ENCODE assay signal across 8 cellular contexts in genomic region chr10:60964257-60965235, GRCh38. TPM values are rescaled to one million over a fixed set of nuclear protein-coding genes. Genes with fewer than 3 reads are reported as not detected.
DNase-seq lines count a peak whose midpoint lies in the region; ATAC-seq and TF ChIP-seq lines count a peak whose summit lies in the region.

No MANE protein-coding gene starts in this region.

- H3K36me3 ChIP-seq in colonic mucosa = no peaks in the 10 kb centered on the region

- H3K4me3 ChIP-seq in NB4 (ENCODE audit: low read depth, low read length) (no peak overlapping the region), colonic mucosa (no peak overlapping the region)

- H3K27ac ChIP-seq in colonic mucosa = peak overlapping the region; percentile 10

- intact Hi-C loops in colonic mucosa (cut with DNase I) (loop anchor here (2.0 to 5.0 kb wide), 3 partner anchors 82 to 318 kb away; no protein-coding TSS in a partner anchor), left colon (cut with DNase I, micrococcal nuclease) (loop anchor here in 1 of 2 donors (5.0 to 10.0 kb wide), 3 partner anchors 80 to 310 kb away; no protein-coding TSS in a partner anchor)

- ATAC-seq in GM21360 (IDR thresholded peaks at IDR 0.05; ENCODE audit: unreplicated experiment) (peak; percentile 73), left colon (peak; percentile 79), HG03139 (IDR thresholded peaks at IDR 0.05; ENCODE audit: unreplicated experiment) (no peak)

- H3K4me1 ChIP-seq in colonic mucosa = no peaks in the 10 kb centered on the region

- peak; percentile 82 for DNase-seq in D341Med (ENCODE audit: low spot score)
- DNase-seq in NB4 (ENCODE audit: low read depth) = peak; percentile 61
- peak; percentile 7 for DNase-seq in T1000 (lab: John Stamatoyannopoulos, UW)
- peak; percentile 75 for DNase-seq in colonic mucosa
- peak; percentile 48 to 59 for DNase-seq in left colon
- peak; percentile 41 to 44 for DNase-seq in stimulated activated CD4-positive, alpha-beta T cell treated with anti-CD3 and anti-CD28 coated beads, Interleukin-2, amount 100 ng/mL, for 24 hours

- no peaks in the 10 kb centered on the region for H3K27me3 ChIP-seq in colonic mucosa

- H3K9me3 ChIP-seq in colonic mucosa = no peaks in the 10 kb centered on the region

- no peak overlapping the region for H3K9ac ChIP-seq in colonic mucosa (ENCODE audit: low read depth in 2 of 2, low read length in 2 of 2)

- TF ChIP-seq CTCF in NB4 (IDR thresholded peaks at IDR 0.05; ENCODE audit: low read depth, low read length) = peak; percentile 81
- peak; percentile 78 for TF ChIP-seq CTCF in colonic mucosa (IDR thresholded peaks at IDR 0.05)

- TF ChIP-seq POLR2A in NB4 (IDR thresholded peaks at IDR 0.05; ENCODE audit: extremely low read depth, insufficient read length) = no peak

RNA-seq across cellular contexts. Expression of gene RHOBTB1, which starts 20.6 kb away (rescaled TPM):
- 1 to 10 TPM; 2.5 to 4.9 TPM for total RNA-seq in colonic mucosa
- total RNA-seq in left colon = 1 to 10 TPM; 4.3 to 7.6 TPM

Comparison
In these comparisons a context has a peak if more than half of its experiments do, and no peak if none do; other contexts are left out.
1. DNase-seq: peak in every context shown above with its lines; median percentile 82 in D341Med; 75 in colonic mucosa; 61 in NB4; 54 in left colon; 42 in stimulated activated CD4-positive, alpha-beta T cell treated with anti-CD3 and anti-CD28 coated beads, Interleukin-2, amount 100 ng/mL, for 24 hours; 7 in T1000.